In genomic region chr9:124602204-124602603, GRCh38 we compare ENCODE assay signal across 18 cellular contexts.
DNase-seq lines count a peak whose midpoint lies in the region; ATAC-seq and TF ChIP-seq lines count a peak whose summit lies in the region.
"Had no signal": no experiment of that assay in that cellular context is flagged by ENCODE, and none has a peak within 500 bp of the region (broad histone marks: within the 10 kb centered on the region; RNA-seq: fewer than 3 reads in every experiment).

No MANE protein-coding gene starts in this region.

- peaks cover 0 to 16% (median 6%) of the 10 kb centered on the region in 4 donors for H3K4me1 ChIP-seq in right lobe of liver
- no peaks in the 10 kb centered on the region for H3K4me1 ChIP-seq in spleen

- WGBS in right lobe of liver (ENCODE audit: insufficient coverage, low coverage, low lambda C conversion rate, missing lambda C conversion rate): 28% methylated on average over 2 of the region's 2 CpGs
- 76 to 88% (median 83%) methylated on average over 2 of the region's 2 CpGs for WGBS in spleen, 5 donors

- H3K4me1 Mint-ChIP-seq in immature natural killer cell: no peaks in the 10 kb centered on the region
- H3K4me1 Mint-ChIP-seq: activated CD8-positive, alpha-beta memory T cell treated with anti-CD3 and anti-CD28 coated beads, Interleukin-2, amount 10 ng/mL, durations not matched to agents 7 days and 5 days; CD4-positive, alpha-beta memory T cell had no signal

- TF ChIP-seq CTCF in right lobe of liver (IDR thresholded peaks at IDR 0.05): no peak
- TF ChIP-seq CTCF in spleen (IDR thresholded peaks at IDR 0.05 in 8 of 11, conservative IDR thresholded peaks at IDR 0.05 in 3 of 11): no peak

- H3K9me3 Mint-ChIP-seq in immature natural killer cell: peaks cover 0 to 2% (median 0%) of the 10 kb centered on the region in 6 donors
- H3K9me3 Mint-ChIP-seq: CD4-positive, alpha-beta memory T cell had no signal

- peaks cover 7 to 12% (median 7%) of the 10 kb centered on the region in 3 donors for H3K27me3 Mint-ChIP-seq in immature natural killer cell (ENCODE audit: low read depth in 3 of 3)

- in situ Hi-C loops in T47D (cut with HindIII; ENCODE audit: low pct_unique_long_range_greater_than_20kb, low sequenced_read_pairs): no loop called here

- no peak for TF ChIP-seq POLR2A in right lobe of liver (IDR thresholded peaks at IDR 0.05)
- TF ChIP-seq POLR2A in spleen (IDR thresholded peaks at IDR 0.05): no peak

- DNase-seq in DMS153 (lab: John Stamatoyannopoulos, UW) (peak; percentile 16), MG63 (peak; percentile 36), T47D (ENCODE audit: low read depth in 1 of 2, low spot score in 1 of 2) (peak; percentile 91 to 93), right lobe of liver (no peak), spleen (no peak), immature natural killer cell (no peak)
- DNase-seq: activated CD4-positive, CD25-positive, alpha-beta regulatory T cell treated with anti-CD3 and anti-CD28 coated beads, Interleukin-2, amount 50 U/mL, for 72 hours; activated CD8-positive, alpha-beta memory T cell treated with anti-CD3 and anti-CD28 coated beads, Interleukin-2, amount 10 ng/mL, durations not matched to agents 7 days and 5 days; activated gamma-delta T cell treated with Interleukin-2 at 50 U/mL for 16 hours; CD4-positive, alpha-beta memory T cell; GOT3; Kasumi-1; NCI-H2107; SHP77; stimulated activated naive CD8-positive, alpha-beta T cell treated with anti-CD3 and anti-CD28 coated beads, Interleukin-15, Interleukin-2, amounts not matched to agents 100 U/mL and 50 U/mL, for 24 hours; T-helper 17 cell had no signal

- no peak overlapping the region for H3K4me3 Mint-ChIP-seq in immature natural killer cell
- H3K4me3 Mint-ChIP-seq: activated CD8-positive, alpha-beta memory T cell treated with anti-CD3 and anti-CD28 coated beads, Interleukin-2, amount 10 ng/mL, durations not matched to agents 7 days and 5 days; CD4-positive, alpha-beta memory T cell; T-helper 17 cell had no signal

- H3K27ac Mint-ChIP-seq in immature natural killer cell: no peak overlapping the region
- H3K27ac Mint-ChIP-seq: activated CD8-positive, alpha-beta memory T cell treated with anti-CD3 and anti-CD28 coated beads, Interleukin-2, amount 10 ng/mL, durations not matched to agents 7 days and 5 days; CD4-positive, alpha-beta memory T cell; T-helper 17 cell had no signal

- no peak overlapping the region for H3K4me3 ChIP-seq in MG63
- H3K4me3 ChIP-seq in right lobe of liver: no peak overlapping the region
- no peak overlapping the region for H3K4me3 ChIP-seq in spleen

- intact Hi-C loops in right lobe of liver (cut with DNase I): no loop called here
- intact Hi-C loops in spleen (cut with DNase I; ENCODE audit: low total_unique reads): no loop called here

- H3K9me3 ChIP-seq in MG63 (no peaks in the 10 kb centered on the region), right lobe of liver (no peaks in the 10 kb centered on the region), spleen (no peaks in the 10 kb centered on the region)

- no peaks in the 10 kb centered on the region for H3K36me3 ChIP-seq in MG63
- no peaks in the 10 kb centered on the region for H3K36me3 ChIP-seq in right lobe of liver
- no peaks in the 10 kb centered on the region for H3K36me3 ChIP-seq in spleen

- H3K36me3 Mint-ChIP-seq in immature natural killer cell: no peaks in the 10 kb centered on the region
- H3K36me3 Mint-ChIP-seq: activated CD8-positive, alpha-beta memory T cell treated with anti-CD3 and anti-CD28 coated beads, Interleukin-2, amount 10 ng/mL, durations not matched to agents 7 days and 5 days; CD4-positive, alpha-beta memory T cell had no signal

- peak; percentile 86 to 97 (median 94) for ATAC-seq in right lobe of liver
- ATAC-seq in GM21526 (IDR thresholded peaks at IDR 0.05; ENCODE audit: low FRiP score, unreplicated experiment): no peak
- no peak for ATAC-seq in GM19328 (IDR thresholded peaks at IDR 0.05; ENCODE audit: unreplicated experiment)
- ATAC-seq: activated CD8-positive, alpha-beta memory T cell treated with anti-CD3 and anti-CD28 coated beads, Interleukin-2, amount 10 ng/mL, durations not matched to agents 7 days and 5 days; stimulated activated naive CD8-positive, alpha-beta T cell treated with anti-CD3 and anti-CD28 coated beads, Interleukin-15, Interleukin-2, amounts not matched to agents 100 U/mL and 50 U/mL, for 24 hours; T-helper 17 cell had no signal

- H3K27ac ChIP-seq in right lobe of liver (peak overlapping the region in 2 of 3 donors; percentile 32 to 43), spleen (no peak overlapping the region)

- H3K27me3 ChIP-seq in MG63 (no peaks in the 10 kb centered on the region), right lobe of liver (no peaks in the 10 kb centered on the region), spleen (replicated peaks in 1 of 7) (no peaks in the 10 kb centered on the region)

Comparison
In these comparisons a context has a peak if more than half of its experiments do, and no peak if none do; other contexts are left out.
1. DNase-seq: peak in DMS153 (single experiment), MG63 (single experiment) and T47D (2 of 2); none in right lobe of liver (0 of 3), spleen (single experiment) and immature natural killer cell (0 of 3).
2. ATAC-seq: peak in right lobe of liver (4 of 4); none in GM21526 (single experiment) and GM19328 (single experiment).
3. H3K27ac ChIP-seq: peak in right lobe of liver (2 of 3); none in spleen (0 of 8).